18 cellular contexts compared by ENCODE assay signal in the genomic region with DNA sequence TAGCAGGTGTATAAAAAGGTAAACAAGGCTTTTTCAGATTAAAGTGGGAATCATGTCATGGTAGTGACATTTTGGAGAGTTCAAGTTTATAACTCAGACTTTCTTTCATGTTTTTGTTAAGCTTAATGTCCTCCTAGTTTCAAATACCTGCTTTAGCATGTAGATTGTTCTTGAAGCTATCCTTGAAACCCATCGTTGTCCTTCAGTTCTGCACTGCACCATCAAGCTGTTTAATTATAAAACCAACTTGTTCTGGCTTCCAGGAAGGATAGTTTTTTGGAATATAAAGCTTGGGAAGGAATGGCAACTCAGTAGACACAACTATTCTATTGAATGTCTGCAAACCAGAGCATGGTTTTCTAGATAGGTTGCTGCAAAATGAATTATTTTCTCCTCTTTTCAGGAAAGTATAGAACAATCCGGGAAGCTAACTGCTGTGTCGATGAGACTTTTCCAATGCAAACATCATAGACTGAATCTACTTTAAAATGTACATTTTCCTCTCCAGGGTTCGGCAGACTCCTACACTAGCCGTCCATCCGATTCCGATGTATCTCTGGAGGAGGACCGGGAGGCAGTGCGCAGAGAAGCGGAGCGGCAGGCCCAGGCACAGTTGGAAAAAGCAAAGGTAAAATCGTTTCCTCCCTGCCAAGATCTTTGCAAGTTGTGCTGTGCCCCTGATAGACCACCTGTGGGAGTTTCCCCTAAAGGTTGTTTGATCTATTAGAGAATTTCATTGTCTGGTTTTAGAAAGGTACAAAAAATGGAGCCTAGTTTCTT.
DNase-seq lines count a peak whose midpoint lies in the region; ATAC-seq, FAIRE-seq and TF ChIP-seq lines count a peak whose summit lies in the region.
"Had no signal": no experiment of that assay in that cellular context is flagged by ENCODE, and none has a peak within 500 bp of the region (broad histone marks: within the 10 kb centered on the region; RNA-seq: fewer than 3 reads in every experiment).

No MANE protein-coding gene starts in this region.

- ATAC-seq in GM18520 (IDR thresholded peaks at IDR 0.05; ENCODE audit: unreplicated experiment) = no peak

- DNase-seq in adrenal gland (no peak), hepatocyte (ENCODE audit: low spot score) (no peak), RCC 7860 (ENCODE audit: low spot score) (no peak), vagina (ENCODE audit: extremely low spot score in 2 of 2) (no peak)
- no peak for DNase-seq in activated T-cell treated with anti-CD3 and anti-CD28 coated beads, Interleukin-2, amount 50 U/mL, for 48 hours
- DNase-seq: activated CD8-positive, alpha-beta memory T cell treated with anti-CD3 and anti-CD28 coated beads for 24 hours; activated naive CD8-positive, alpha-beta T cell treated with anti-CD3 and anti-CD28 coated beads for 36 hours; AML-193; CD8-positive, alpha-beta memory T cell; dermis blood vessel endothelial cell; erythroblast had no signal

- no peak overlapping the region for H2AFZ ChIP-seq in hepatocyte

- H3K27me3 ChIP-seq in HUES64 (ENCODE audit: insufficient read depth, low read length) (peaks cover 13% of the 10 kb centered on the region), adrenal gland (no peaks in the 10 kb centered on the region), hepatocyte (no peaks in the 10 kb centered on the region), rectal smooth muscle tissue (ENCODE audit: control insufficient read depth, insufficient read depth, low read length) (no peaks in the 10 kb centered on the region), vagina (no peaks in the 10 kb centered on the region)

- H3K79me2 ChIP-seq in hepatocyte = no peaks in the 10 kb centered on the region

- H4K20me1 ChIP-seq in hepatocyte (ENCODE audit: insufficient read depth, poor library complexity, severe bottlenecking) = no peaks in the 10 kb centered on the region

- peak overlapping the region; percentile 78 for H3K4me2 ChIP-seq in hepatocyte

- TF ChIP-seq POLR2A in adrenal gland (IDR thresholded peaks at IDR 0.05) = no peak
- no peak for TF ChIP-seq POLR2A in vagina (IDR thresholded peaks at IDR 0.05)

- WGBS in HUES64 = 95% methylated on average over 12 of the region's 12 CpGs
- 56 to 76% (median 66%) methylated on average over 12 of the region's 12 CpGs for WGBS in adrenal gland, 4 donors
- 91% methylated on average over 12 of the region's 12 CpGs for WGBS in hepatocyte (ENCODE audit: low lambda C conversion rate, missing lambda C conversion rate)

- H3K4me3 ChIP-seq in HUES64 (ENCODE audit: low read length) (peak overlapping the region; percentile 65; the same call in 1 of the 2 replicates), adrenal gland (no peak overlapping the region), hepatocyte (no peak overlapping the region), rectal smooth muscle tissue (ENCODE audit: low read length) (peak overlapping the region; percentile 31), vagina (no peak overlapping the region)
- H3K4me3 ChIP-seq: HAP-1 had no signal

- H3K36me3 ChIP-seq in HUES64 (ENCODE audit: insufficient read depth, low read length) (no peaks in the 10 kb centered on the region), adrenal gland (replicated peaks in 1 of 2) (no peaks in the 10 kb centered on the region), hepatocyte (replicated peaks; ENCODE audit: insufficient read depth, low read depth) (no peaks in the 10 kb centered on the region), rectal smooth muscle tissue (ENCODE audit: control insufficient read depth, insufficient read depth, low read length) (no peaks in the 10 kb centered on the region), vagina (no peaks in the 10 kb centered on the region)
- H3K36me3 ChIP-seq: HAP-1, neutrophil had no signal

- H3K9ac ChIP-seq in HUES64 (ENCODE audit: low read depth, low read length) (no peak overlapping the region), rectal smooth muscle tissue (ENCODE audit: low read length) (no peak overlapping the region)

- H3K9me3 ChIP-seq in HUES64 (ENCODE audit: insufficient read depth, low read depth, low read length) (no peaks in the 10 kb centered on the region), adrenal gland (replicated peaks in 1 of 3) (no peaks in the 10 kb centered on the region), hepatocyte (ENCODE audit: low read depth) (no peaks in the 10 kb centered on the region), vagina (no peaks in the 10 kb centered on the region)
- H3K9me3 ChIP-seq: HAP-1, neutrophil had no signal

- H3K4me1 ChIP-seq in HUES64 (ENCODE audit: insufficient read depth, low read length) (no peaks in the 10 kb centered on the region), adrenal gland (replicated peaks in 1 of 2) (peaks cover 8 to 16% of the 10 kb centered on the region in 2 donors), hepatocyte (ENCODE audit: insufficient read depth) (no peaks in the 10 kb centered on the region), rectal smooth muscle tissue (ENCODE audit: control insufficient read depth, insufficient read depth, low read length) (no peaks in the 10 kb centered on the region), vagina (peaks cover 8% of the 10 kb centered on the region)

- no peak overlapping the region for H3K27ac ChIP-seq in HUES64 (ENCODE audit: low read depth, low read length)
- peak overlapping the region in 3 of 5 donors; percentile 20 to 78 (median 58) for H3K27ac ChIP-seq in adrenal gland
- H3K27ac ChIP-seq in hepatocyte = peak overlapping the region; percentile 64
- H3K27ac ChIP-seq in rectal smooth muscle tissue (ENCODE audit: low read depth, low read length) = no peak overlapping the region
- no peak overlapping the region for H3K27ac ChIP-seq in vagina
- H3K27ac ChIP-seq: neutrophil had no signal

- TF ChIP-seq CTCF in adrenal gland (IDR thresholded peaks at IDR 0.05) (no peak), hepatocyte (IDR thresholded peaks at IDR 0.05; ENCODE audit: poor library complexity) (no peak), vagina (IDR thresholded peaks at IDR 0.05) (no peak)

- no peak for FAIRE-seq in RCC 7860 (lab: Jason Lieb, UNC)
- FAIRE-seq: frontal cortex, HTR-8/SVneo had no signal

- H3K9me2 ChIP-seq in hepatocyte (replicated peaks; ENCODE audit: insufficient read depth) = no peaks in the 10 kb centered on the region

- intact Hi-C loops in adrenal gland (cut with DNase I) = no loop called here
- intact Hi-C loops in vagina (cut with DNase I) = no loop called here

Comparison
In these comparisons a context has a peak if more than half of its experiments do, and no peak if none do; other contexts are left out.
1. H3K27ac ChIP-seq: peak in adrenal gland (3 of 5) and hepatocyte (single experiment); none in HUES64 (single experiment), rectal smooth muscle tissue (single experiment) and vagina (single experiment).
2. H3K4me3 ChIP-seq: peak in HUES64 (single experiment) and rectal smooth muscle tissue (single experiment); none in adrenal gland (0 of 4), hepatocyte (single experiment) and vagina (0 of 2).